Comparison of ENCODE assay signal across 12 cellular contexts in the genomic region with DNA sequence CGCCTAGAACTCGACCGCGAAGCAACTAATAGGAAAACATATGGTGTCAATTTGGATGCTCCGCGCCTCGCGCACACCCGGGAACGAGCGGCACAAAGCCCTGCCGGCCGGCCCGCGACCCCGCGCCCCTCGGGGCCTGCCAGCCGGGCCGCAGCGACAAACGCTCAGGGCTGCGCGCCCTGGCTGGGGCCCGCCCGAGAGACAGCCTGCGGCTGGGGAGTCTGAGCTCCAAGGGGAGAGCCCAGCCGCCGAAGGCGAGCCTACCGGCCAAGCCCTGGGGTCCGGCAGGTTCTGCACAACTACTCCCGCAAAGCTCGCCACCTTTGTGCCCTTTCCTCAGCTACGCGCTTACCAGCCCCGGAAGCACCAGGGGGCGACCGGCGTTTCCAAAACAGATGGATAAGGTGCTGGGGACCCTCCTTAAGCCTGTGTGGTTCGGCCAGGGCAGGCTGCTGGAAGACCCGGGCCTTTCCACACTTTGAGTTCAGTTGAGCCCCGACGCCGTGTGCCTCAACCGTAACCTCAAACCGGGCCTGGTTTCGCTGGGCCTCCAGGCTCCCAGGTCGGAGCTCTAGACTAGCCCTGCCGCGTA. TPM values are rescaled to one million over a fixed set of nuclear protein-coding genes. Genes with fewer than 3 reads are reported as not detected.
DNase-seq lines count a peak whose midpoint lies in the region; ATAC-seq and TF ChIP-seq lines count a peak whose summit lies in the region.
"Had no signal": no experiment of that assay in that cellular context is flagged by ENCODE, and none has a peak within 500 bp of the region (broad histone marks: within the 10 kb centered on the region; RNA-seq: fewer than 3 reads in every experiment).

No MANE protein-coding gene starts in this region.

- TF ChIP-seq POLR2A in esophagus muscularis mucosa (IDR thresholded peaks at IDR 0.05; ENCODE audit: low read depth) (no peak), gastrocnemius medialis (IDR thresholded peaks at IDR 0.05) (no peak), esophagus squamous epithelium (IDR thresholded peaks at IDR 0.05) (no peak)

- H3K27ac Mint-ChIP-seq in activated CD4-positive, alpha-beta T cell treated with anti-CD3 and anti-CD28 coated beads, Interleukin-2, amount 10 ng/mL, durations not matched to agents 24 days and 14 days, result peak overlapping the region; percentile 79
- no peak overlapping the region for H3K27ac Mint-ChIP-seq in activated CD4-positive, alpha-beta memory T cell treated with anti-CD3 and anti-CD28 coated beads for 36 hours

- ATAC-seq in gastrocnemius medialis, result no peak
- no peak for ATAC-seq in lower lobe of right lung
- ATAC-seq in HG03135 (IDR thresholded peaks at IDR 0.05; ENCODE audit: unreplicated experiment), result no peak
- ATAC-seq: A549, left ventricle myocardium superior had no signal

- H3K36me3 ChIP-seq in esophagus muscularis mucosa, result no peaks in the 10 kb centered on the region
- H3K36me3 ChIP-seq in gastrocnemius medialis, result no peaks in the 10 kb centered on the region
- no peaks in the 10 kb centered on the region for H3K36me3 ChIP-seq in esophagus squamous epithelium
- no peaks in the 10 kb centered on the region for H3K36me3 ChIP-seq in lower lobe of right lung

- peaks cover 13% of the 10 kb centered on the region for H3K4me1 Mint-ChIP-seq in activated CD4-positive, alpha-beta T cell treated with anti-CD3 and anti-CD28 coated beads, Interleukin-2, amount 10 ng/mL, durations not matched to agents 24 days and 14 days
- H3K4me1 Mint-ChIP-seq in activated CD4-positive, alpha-beta memory T cell treated with anti-CD3 and anti-CD28 coated beads for 36 hours (ENCODE audit: low read depth), result peaks cover 31% of the 10 kb centered on the region

- POLR2A ChIA-PET in activated CD4-positive, alpha-beta memory T cell treated with anti-CD3 and anti-CD28 coated beads for 36 hours (lab: Charles Lee), result interaction anchor here (0.9 kb wide), 1 partner anchor 17 kb away, joined by 3 read pairs; no protein-coding TSS in a partner anchor

- H3K4me3 ChIP-seq in esophagus muscularis mucosa (peak overlapping the region in 2 of 4 donors; percentile 9 to 26), gastrocnemius medialis (peak overlapping the region; percentile 18 to 36 (median 27)), esophagus squamous epithelium (peak overlapping the region in 1 of 4 donors; percentile 32), lower lobe of right lung (no peak overlapping the region)
- H3K4me3 ChIP-seq: A549 had no signal

- peaks cover 87% of the 10 kb centered on the region for H3K27me3 Mint-ChIP-seq in activated CD4-positive, alpha-beta T cell treated with anti-CD3 and anti-CD28 coated beads, Interleukin-2, amount 10 ng/mL, durations not matched to agents 24 days and 14 days
- H3K27me3 Mint-ChIP-seq in activated CD4-positive, alpha-beta memory T cell treated with anti-CD3 and anti-CD28 coated beads for 36 hours, result peaks cover 80% of the 10 kb centered on the region

- TF ChIP-seq CTCF in esophagus muscularis mucosa (IDR thresholded peaks at IDR 0.05) (no peak), gastrocnemius medialis (IDR thresholded peaks at IDR 0.05 in 4 of 5, conservative IDR thresholded peaks at IDR 0.05 in 1 of 5) (no peak), esophagus squamous epithelium (IDR thresholded peaks at IDR 0.05) (no peak), lower lobe of right lung (IDR thresholded peaks at IDR 0.05) (no peak)

- in situ Hi-C loops in gastrocnemius medialis (cut with MboI; ENCODE audit: low sequenced_read_pairs in 4 of 4), result no loop called here

- H3K27me3 ChIP-seq in esophagus muscularis mucosa (peaks cover 19 to 100% (median 100%) of the 10 kb centered on the region in 4 donors), gastrocnemius medialis (peaks cover 98 to 100% (median 100%) of the 10 kb centered on the region in 3 donors), esophagus squamous epithelium (peaks cover 53 to 100% (median 88%) of the 10 kb centered on the region in 4 donors), lower lobe of right lung (ENCODE audit: low read depth) (peaks cover 98% of the 10 kb centered on the region)

- DNase-seq in activated CD4-positive, alpha-beta T cell treated with anti-CD3 and anti-CD28 coated beads, Interleukin-2, amount 10 ng/mL, durations not matched to agents 24 days and 14 days, result peak; percentile 56
- no peak for DNase-seq in activated CD4-positive, alpha-beta T cell treated with anti-CD3 and anti-CD28 coated beads, Interleukin-2, amount 50 U/mL, for 48 hours
- DNase-seq in activated CD4-positive, alpha-beta memory T cell treated with anti-CD3 and anti-CD28 coated beads for 36 hours, result no peak
- peak; percentile 62 for DNase-seq in esophagus muscularis mucosa (ENCODE audit: extremely low spot score)
- DNase-seq in gastrocnemius medialis, result no peak
- no peak for DNase-seq in esophagus squamous epithelium (lab: John Stamatoyannopoulos, UW)
- DNase-seq in lower lobe of right lung, result no peak
- DNase-seq: left ventricle myocardium superior, NCI-H510A, SW 1271 had no signal

- H3K9me3 Mint-ChIP-seq in activated CD4-positive, alpha-beta T cell treated with anti-CD3 and anti-CD28 coated beads, Interleukin-2, amount 10 ng/mL, durations not matched to agents 24 days and 14 days, result peaks cover 32% of the 10 kb centered on the region
- H3K9me3 Mint-ChIP-seq in activated CD4-positive, alpha-beta memory T cell treated with anti-CD3 and anti-CD28 coated beads for 36 hours, result peaks cover 7% of the 10 kb centered on the region

- intact Hi-C loops in activated CD4-positive, alpha-beta T cell treated with anti-CD3 and anti-CD28 coated beads, Interleukin-2, amount 10 ng/mL, durations not matched to agents 24 days and 14 days (cut with micrococcal nuclease), result no loop called here
- intact Hi-C loops in activated CD4-positive, alpha-beta memory T cell treated with anti-CD3 and anti-CD28 coated beads for 36 hours (cut with micrococcal nuclease), result no loop called here
- intact Hi-C loops in esophagus muscularis mucosa (cut with DNase I), result no loop called here
- intact Hi-C loops in gastrocnemius medialis (cut with DNase I; ENCODE audit: low total_unique reads), result loop anchor here (10.0 kb wide), 2 partner anchors 300 to 560 kb away; a partner anchor contains a TSS
- intact Hi-C loops in esophagus squamous epithelium (cut with DNase I), result no loop called here
- intact Hi-C loops in lower lobe of right lung (cut with DNase I), result no loop called here

- no peak for TF ChIP-seq EP300 in esophagus muscularis mucosa (IDR thresholded peaks at IDR 0.05)

- H3K4me1 ChIP-seq in esophagus muscularis mucosa, result peaks cover 19 to 64% (median 33%) of the 10 kb centered on the region in 4 donors
- H3K4me1 ChIP-seq in gastrocnemius medialis, result peaks cover 21 to 23% of the 10 kb centered on the region in 2 donors
- peaks cover 14 to 37% (median 20%) of the 10 kb centered on the region in 3 donors for H3K4me1 ChIP-seq in esophagus squamous epithelium
- peaks cover 25% of the 10 kb centered on the region for H3K4me1 ChIP-seq in lower lobe of right lung
- H3K4me1 ChIP-seq: A549 had no signal

- H3K9me3 ChIP-seq in esophagus muscularis mucosa (no peaks in the 10 kb centered on the region), gastrocnemius medialis (no peaks in the 10 kb centered on the region), esophagus squamous epithelium (no peaks in the 10 kb centered on the region), lower lobe of right lung (no peaks in the 10 kb centered on the region)
- H3K9me3 ChIP-seq: A549 had no signal

- H3K27ac ChIP-seq in esophagus muscularis mucosa (replicated peaks in 1 of 4) (no peak overlapping the region), gastrocnemius medialis (no peak overlapping the region), esophagus squamous epithelium (no peak overlapping the region), lower lobe of right lung (no peak overlapping the region)
- H3K27ac ChIP-seq: A549 had no signal

- peaks cover 3% of the 10 kb centered on the region for H3K36me3 Mint-ChIP-seq in activated CD4-positive, alpha-beta T cell treated with anti-CD3 and anti-CD28 coated beads, Interleukin-2, amount 10 ng/mL, durations not matched to agents 24 days and 14 days (ENCODE audit: low read depth)
- peaks cover 13% of the 10 kb centered on the region for H3K36me3 Mint-ChIP-seq in activated CD4-positive, alpha-beta memory T cell treated with anti-CD3 and anti-CD28 coated beads for 36 hours

- H3K4me3 Mint-ChIP-seq in activated CD4-positive, alpha-beta T cell treated with anti-CD3 and anti-CD28 coated beads, Interleukin-2, amount 10 ng/mL, durations not matched to agents 24 days and 14 days, result peak overlapping the region; percentile 34
- peak overlapping the region; percentile 17 for H3K4me3 Mint-ChIP-seq in activated CD4-positive, alpha-beta memory T cell treated with anti-CD3 and anti-CD28 coated beads for 36 hours

- CTCF ChIA-PET in activated CD4-positive, alpha-beta memory T cell treated with anti-CD3 and anti-CD28 coated beads for 36 hours (lab: Charles Lee), result no interaction called here

- WGBS in esophagus muscularis mucosa, result 22% methylated on average over 26 of the region's 51 CpGs
- WGBS in esophagus squamous epithelium, 2 donors, result 0% methylated on average over 1 to 4 of the region's 51 CpGs

RNA-seq across cellular contexts. Expression of a gene that starts 6.0 kb away (rescaled TPM):
- total RNA-seq in activated CD4-positive, alpha-beta T cell treated with anti-CD3 and anti-CD28 coated beads, Interleukin-2, amount 10 ng/mL, durations not matched to agents 24 days and 14 days, result not detected in 2 replicates
- total RNA-seq in activated CD4-positive, alpha-beta memory T cell treated with anti-CD3 and anti-CD28 coated beads for 36 hours, result not detected
- total RNA-seq in esophagus muscularis mucosa (under 1 TPM in 1 of 4 donors, not detected in 3; 0.06 TPM), gastrocnemius medialis (not detected), esophagus squamous epithelium (under 1 TPM in 1 of 4 donors, not detected in 3; 0.38 TPM), lower lobe of right lung (not detected)
- total RNA-seq: left ventricle myocardium superior had no signal

Comparison
In these comparisons a context has a peak if more than half of its experiments do, and no peak if none do; other contexts are left out.
1. DNase-seq: peak in activated CD4-positive, alpha-beta T cell treated with anti-CD3 and anti-CD28 coated beads, Interleukin-2, amount 10 ng/mL, durations not matched to agents 24 days and 14 days (single experiment) and esophagus muscularis mucosa (single experiment); none in activated CD4-positive, alpha-beta T cell treated with anti-CD3 and anti-CD28 coated beads, Interleukin-2, amount 50 U/mL, for 48 hours (0 of 2), activated CD4-positive, alpha-beta memory T cell treated with anti-CD3 and anti-CD28 coated beads for 36 hours (single experiment), gastrocnemius medialis (0 of 2), esophagus squamous epithelium (single experiment) and lower lobe of right lung (single experiment).